In genomic region chr7:157138424-157139141, GRCh38 we compare ENCODE assay signal across 1 cellular context.
TF ChIP-seq lines count a peak whose summit lies in the region.

TSS of gene UBE3C (plus strand) at chr7:157138926. CDS start at chr7:157139273, 347 bp downstream.

TF ChIP-seq in HepG2, 621 proteins besides CTCF, POLR2A, EP300 and RAD21 (continued from another document and continues in another):
- TF ChIP-seq BCLAF1 (IDR thresholded peaks at IDR 0.05) (no peak), POGK (CRISPR knock-in tag; conservative IDR thresholded peaks at IDR 0.05) (peak; percentile 50; the same call in 1 of the 2 replicates), ZNF646 (CRISPR knock-in tag; IDR thresholded peaks at IDR 0.05) (no peak), GATAD2A (CRISPR knock-in tag; IDR thresholded peaks at IDR 0.05) (no peak), MLLT10 (CRISPR knock-in tag; IDR thresholded peaks at IDR 0.05) (no peak), PATZ1 (CRISPR knock-in tag; IDR thresholded peaks at IDR 0.05) (peak; percentile 65), SPEN (CRISPR knock-in tag; IDR thresholded peaks at IDR 0.05; ENCODE audit: low read depth) (peak; percentile 90), MIXL1 (CRISPR knock-in tag; IDR thresholded peaks at IDR 0.05) (no peak), ZKSCAN1 (IDR thresholded peaks at IDR 0.05; ENCODE audit: low read length) (no peak), TFAP4 (IDR thresholded peaks at IDR 0.05; ENCODE audit: borderline replicate concordance, low read depth) (peak; percentile 65; the same call in 1 of the 2 replicates), KDM6A (CRISPR knock-in tag; IDR thresholded peaks at IDR 0.05; ENCODE audit: low read depth) (no peak), ZHX1 (CRISPR knock-in tag; IDR thresholded peaks at IDR 0.05; ENCODE audit: low read depth) (0 out of 2 replicates have a peak, but pooled peaks have one; percentile 59), PTBP1 (IDR thresholded peaks at IDR 0.05; ENCODE audit: low read depth, low read length, poor library complexity, severe bottlenecking) (no peak), IKZF1 (IDR thresholded peaks at IDR 0.05) (no peak), ZNF44 (CRISPR knock-in tag; IDR thresholded peaks at IDR 0.05) (no peak), HES4 (CRISPR knock-in tag; IDR thresholded peaks at IDR 0.05; ENCODE audit: borderline replicate concordance) (no peak), MYPOP (CRISPR knock-in tag; IDR thresholded peaks at IDR 0.05) (no peak), ZFAT (CRISPR knock-in tag; conservative IDR thresholded peaks at IDR 0.05) (no peak), ZNF580 (CRISPR knock-in tag; IDR thresholded peaks at IDR 0.05; ENCODE audit: borderline replicate concordance, low read depth) (no peak), EED (CRISPR knock-in tag; IDR thresholded peaks at IDR 0.05) (peak; percentile 27; the same call in 1 of the 2 replicates), ZNF672 (CRISPR knock-in tag; IDR thresholded peaks at IDR 0.05) (peak; percentile 42; the same call in 1 of the 2 replicates), HDAC2 (CRISPR knock-in tag; IDR thresholded peaks at IDR 0.05) (peak; percentile 11; the same call in 1 of the 2 replicates), KLF16 (CRISPR knock-in tag; IDR thresholded peaks at IDR 0.05) (no peak; a peak in 1 of 4 replicates), CENPX (CRISPR knock-in tag; IDR thresholded peaks at IDR 0.05) (no peak)
